Comparison of ENCODE assay signal across 14 cellular contexts in the genomic region with DNA sequence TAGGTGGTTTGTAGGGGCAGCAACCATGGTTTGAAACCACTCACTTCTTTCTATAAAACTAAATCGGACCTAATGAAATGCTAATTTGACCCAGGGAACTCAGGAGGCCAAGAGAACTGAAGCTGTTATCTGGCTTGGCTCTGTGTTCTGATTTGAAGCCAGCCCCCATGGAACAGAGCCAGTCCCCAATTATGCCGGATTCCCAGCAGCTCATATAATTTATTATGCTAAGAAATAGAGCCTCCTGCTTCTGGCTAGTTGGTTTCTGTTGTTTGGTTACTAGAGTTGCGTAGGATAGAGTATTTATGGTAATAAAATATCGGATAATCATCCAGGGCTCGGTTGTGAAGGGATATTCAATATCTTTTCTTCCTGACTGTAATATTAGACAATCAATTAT.
DNase-seq lines count a peak whose midpoint lies in the region; ATAC-seq and TF ChIP-seq lines count a peak whose summit lies in the region.
"Had no signal": no experiment of that assay in that cellular context is flagged by ENCODE, and none has a peak within 500 bp of the region (broad histone marks: within the 10 kb centered on the region; RNA-seq: fewer than 3 reads in every experiment).

No MANE protein-coding gene starts in this region.

- no peaks in the 10 kb centered on the region for H3K36me3 Mint-ChIP-seq in activated CD8-positive, alpha-beta T cell treated with anti-CD3 and anti-CD28 coated beads for 36 hours (ENCODE audit: low read depth)
- H3K36me3 Mint-ChIP-seq: CD4-positive, alpha-beta memory T cell; naive B cell had no signal

- TF ChIP-seq POLR2A in heart left ventricle (IDR thresholded peaks at IDR 0.05), result no peak

- no peaks in the 10 kb centered on the region for H3K36me3 ChIP-seq in heart left ventricle

- no peak overlapping the region for H3K4me3 ChIP-seq in heart left ventricle
- H3K4me3 ChIP-seq: hepatocyte had no signal

- H3K27me3 Mint-ChIP-seq in activated CD8-positive, alpha-beta T cell treated with anti-CD3 and anti-CD28 coated beads for 36 hours, result peaks cover 5% of the 10 kb centered on the region

- POLR2A ChIA-PET in activated CD8-positive, alpha-beta T cell treated with anti-CD3 and anti-CD28 coated beads for 36 hours (lab: Charles Lee), result no interaction called here

- H3K27ac ChIP-seq in heart left ventricle (peak overlapping the region in 11 of 12 donors; percentile 12 to 63 (median 47)), temporal lobe (ENCODE audit: low read depth, low read length) (peak overlapping the region; percentile 5)

- H3K9me3 Mint-ChIP-seq in activated CD8-positive, alpha-beta T cell treated with anti-CD3 and anti-CD28 coated beads for 36 hours, result no peaks in the 10 kb centered on the region
- H3K9me3 Mint-ChIP-seq: CD4-positive, alpha-beta memory T cell; naive B cell had no signal

- no peaks in the 10 kb centered on the region for H3K9me3 ChIP-seq in heart left ventricle

- CTCF ChIA-PET in activated CD8-positive, alpha-beta T cell treated with anti-CD3 and anti-CD28 coated beads for 36 hours (lab: Charles Lee), result no interaction called here

- DNase-seq in NCI-H1092 (lab: John Stamatoyannopoulos, UW) (peak; percentile 17), heart left ventricle (peak in 3 of 5 donors; percentile 47 to 69 (median 66))
- no peak for DNase-seq in activated CD8-positive, alpha-beta T cell treated with anti-CD3 and anti-CD28 coated beads for 36 hours
- DNase-seq: activated gamma-delta T cell; CD4-positive, alpha-beta memory T cell; naive B cell; retina; stimulated activated CD4-positive, alpha-beta T cell treated with anti-CD3 and anti-CD28 coated beads, Interleukin-1b, Interleukin-23, amount 100 ng/mL, for 48 hours; trophoblast cell had no signal

- peak; percentile 58 for ATAC-seq in SK-N-SH treated with all-trans-retinoic acid at 6 μM for 48 hours
- peak; percentile 39 to 63 (median 47) for ATAC-seq in heart left ventricle
- no peak for ATAC-seq in GM21367 (IDR thresholded peaks at IDR 0.05; ENCODE audit: unreplicated experiment)
- ATAC-seq in activated CD8-positive, alpha-beta T cell treated with anti-CD3 and anti-CD28 coated beads for 36 hours, result no peak
- ATAC-seq in GM21360 (IDR thresholded peaks at IDR 0.05; ENCODE audit: unreplicated experiment), result no peak

- intact Hi-C loops in heart left ventricle (cut with DNase I), result loop anchor here in 1 of 10 donors (5.0 kb wide), 1 partner anchor 62 kb away; no protein-coding TSS in a partner anchor
- intact Hi-C loops in activated CD8-positive, alpha-beta T cell treated with anti-CD3 and anti-CD28 coated beads for 36 hours (cut with micrococcal nuclease), result no loop called here

- TF ChIP-seq CTCF in heart left ventricle (IDR thresholded peaks at IDR 0.05), result no peak
- TF ChIP-seq CTCF in activated CD8-positive, alpha-beta T cell treated with anti-CD3 and anti-CD28 coated beads for 36 hours (IDR thresholded peaks at IDR 0.05), result no peak

- no peak overlapping the region for H3K27ac Mint-ChIP-seq in activated CD8-positive, alpha-beta T cell treated with anti-CD3 and anti-CD28 coated beads for 36 hours
- H3K27ac Mint-ChIP-seq: CD4-positive, alpha-beta memory T cell; naive B cell had no signal

- H3K4me1 Mint-ChIP-seq in activated CD8-positive, alpha-beta T cell treated with anti-CD3 and anti-CD28 coated beads for 36 hours (ENCODE audit: low read depth), result no peaks in the 10 kb centered on the region
- H3K4me1 Mint-ChIP-seq: CD4-positive, alpha-beta memory T cell had no signal

- 20 to 37% (median 28%) methylated on average over 5 of the region's 5 CpGs for WGBS in heart left ventricle, 4 donors

- no peaks in the 10 kb centered on the region for H3K27me3 ChIP-seq in heart left ventricle
- H3K27me3 ChIP-seq: hepatocyte had no signal

- H3K4me3 Mint-ChIP-seq in activated CD8-positive, alpha-beta T cell treated with anti-CD3 and anti-CD28 coated beads for 36 hours, result no peak overlapping the region
- H3K4me3 Mint-ChIP-seq: CD4-positive, alpha-beta memory T cell had no signal

- H3K4me1 ChIP-seq in heart left ventricle, result peaks cover 6 to 62% (median 46%) of the 10 kb centered on the region in 12 donors

TF ChIP-seq in SK-N-SH treated with all-trans-retinoic acid at 6 μM for 48 hours, 23 proteins besides CTCF, POLR2A, EP300 and RAD21:
- TF ChIP-seq OSR1 (CRISPR knock-in tag; IDR thresholded peaks at IDR 0.05) (no peak), RARB (CRISPR knock-in tag; IDR thresholded peaks at IDR 0.05) (no peak), PPARA (CRISPR knock-in tag; IDR thresholded peaks at IDR 0.05; ENCODE audit: borderline replicate concordance) (no peak), BACH2 (CRISPR knock-in tag; IDR thresholded peaks at IDR 0.05; ENCODE audit: borderline replicate concordance) (no peak), ZC3H10 (CRISPR knock-in tag; IDR thresholded peaks at IDR 0.05) (no peak), GLIS3 (CRISPR knock-in tag; IDR thresholded peaks at IDR 0.05) (no peak), TCF4 (CRISPR knock-in tag; IDR thresholded peaks at IDR 0.05; ENCODE audit: borderline replicate concordance) (peak; percentile 53; the same call in 1 of the 2 replicates), ZFP30 (CRISPR knock-in tag; IDR thresholded peaks at IDR 0.05) (no peak), ISL1 (CRISPR knock-in tag; IDR thresholded peaks at IDR 0.05) (peak; percentile 55), CSDC2 (CRISPR knock-in tag; IDR thresholded peaks at IDR 0.05) (no peak), POU6F1 (CRISPR knock-in tag; IDR thresholded peaks at IDR 0.05; ENCODE audit: borderline replicate concordance, low read depth) (no peak), SNAI2 (CRISPR knock-in tag; IDR thresholded peaks at IDR 0.05) (no peak)
- TF ChIP-seq, protein P1, sequence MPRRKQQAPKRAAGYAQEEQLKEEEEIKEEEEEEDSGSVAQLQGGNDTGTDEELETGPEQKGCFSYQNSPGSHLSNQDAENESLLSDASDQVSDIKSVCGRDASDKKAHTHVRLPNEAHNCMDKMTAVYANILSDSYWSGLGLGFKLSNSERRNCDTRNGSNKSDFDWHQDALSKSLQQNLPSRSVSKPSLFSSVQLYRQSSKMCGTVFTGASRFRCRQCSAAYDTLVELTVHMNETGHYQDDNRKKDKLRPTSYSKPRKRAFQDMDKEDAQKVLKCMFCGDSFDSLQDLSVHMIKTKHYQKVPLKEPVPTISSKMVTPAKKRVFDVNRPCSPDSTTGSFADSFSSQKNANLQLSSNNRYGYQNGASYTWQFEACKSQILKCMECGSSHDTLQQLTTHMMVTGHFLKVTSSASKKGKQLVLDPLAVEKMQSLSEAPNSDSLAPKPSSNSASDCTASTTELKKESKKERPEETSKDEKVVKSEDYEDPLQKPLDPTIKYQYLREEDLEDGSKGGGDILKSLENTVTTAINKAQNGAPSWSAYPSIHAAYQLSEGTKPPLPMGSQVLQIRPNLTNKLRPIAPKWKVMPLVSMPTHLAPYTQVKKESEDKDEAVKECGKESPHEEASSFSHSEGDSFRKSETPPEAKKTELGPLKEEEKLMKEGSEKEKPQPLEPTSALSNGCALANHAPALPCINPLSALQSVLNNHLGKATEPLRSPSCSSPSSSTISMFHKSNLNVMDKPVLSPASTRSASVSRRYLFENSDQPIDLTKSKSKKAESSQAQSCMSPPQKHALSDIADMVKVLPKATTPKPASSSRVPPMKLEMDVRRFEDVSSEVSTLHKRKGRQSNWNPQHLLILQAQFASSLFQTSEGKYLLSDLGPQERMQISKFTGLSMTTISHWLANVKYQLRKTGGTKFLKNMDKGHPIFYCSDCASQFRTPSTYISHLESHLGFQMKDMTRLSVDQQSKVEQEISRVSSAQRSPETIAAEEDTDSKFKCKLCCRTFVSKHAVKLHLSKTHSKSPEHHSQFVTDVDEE (CRISPR knock-in tag; IDR thresholded peaks at IDR 0.05), result 0 out of 2 replicates have a peak, but pooled peaks have one; percentile 45

Comparison
In these comparisons a context has a peak if more than half of its experiments do, and no peak if none do; other contexts are left out.
1. ATAC-seq: peak in SK-N-SH treated with all-trans-retinoic acid at 6 μM for 48 hours (single experiment) and heart left ventricle (4 of 4); none in GM21367 (single experiment), activated CD8-positive, alpha-beta T cell treated with anti-CD3 and anti-CD28 coated beads for 36 hours (single experiment) and GM21360 (single experiment).